Comparison of ENCODE assay signal across 10 cellular contexts in the genomic region with DNA sequence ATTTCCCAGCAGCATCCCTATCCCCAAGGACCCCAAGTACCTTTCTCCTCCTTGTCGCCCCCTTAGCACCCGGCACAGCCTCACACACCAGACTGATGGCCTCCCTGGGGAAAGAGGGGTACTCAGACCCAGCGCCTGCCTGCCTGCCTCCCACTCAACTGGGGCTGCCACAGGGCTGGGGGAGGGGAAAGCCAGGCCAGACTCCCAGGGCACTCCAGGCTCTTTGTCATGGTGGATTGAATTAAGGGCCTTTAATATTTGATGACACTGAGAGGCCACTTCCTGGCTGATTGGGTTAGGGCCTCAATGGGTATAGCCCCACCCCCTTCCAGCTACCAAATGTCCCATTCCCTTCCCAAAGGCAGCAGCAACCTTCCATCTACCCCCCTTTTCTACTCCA. TPM values are rescaled to one million over a fixed set of nuclear protein-coding genes. Genes with fewer than 3 reads are reported as not detected.
DNase-seq lines count a peak whose midpoint lies in the region; ATAC-seq and TF ChIP-seq lines count a peak whose summit lies in the region.
"Had no signal": no experiment of that assay in that cellular context is flagged by ENCODE, and none has a peak within 500 bp of the region (broad histone marks: within the 10 kb centered on the region; RNA-seq: fewer than 3 reads in every experiment).

No MANE protein-coding gene starts in this region.

- ATAC-seq in GM23338: no peak
- ATAC-seq in gastrocnemius medialis: no peak
- no peak for ATAC-seq in HG02852 (IDR thresholded peaks at IDR 0.05; ENCODE audit: unreplicated experiment)

- in situ Hi-C loops in gastrocnemius medialis (cut with MboI; ENCODE audit: low sequenced_read_pairs in 4 of 4): loop anchor here in 3 of 4 donors (10.0 to 25.0 kb wide), 2 partner anchors 46 to 94 kb away; a partner anchor contains a TSS

- H3K36me3 Mint-ChIP-seq in GM23338 (ENCODE audit: low read depth): peaks cover 59% of the 10 kb centered on the region

- peak overlapping the region; percentile 74 for H3K9ac ChIP-seq in SK-N-MC (ENCODE audit: insufficient read length)

- H3K9me3 Mint-ChIP-seq in GM23338: peaks cover 3% of the 10 kb centered on the region; the same call in 1 of the 3 replicates

- H3K36me3 ChIP-seq in GM23338 (ENCODE audit: insufficient read depth): peaks cover 28% of the 10 kb centered on the region
- H3K36me3 ChIP-seq in SK-N-MC (ENCODE audit: insufficient read depth, low read length): peaks cover 44% of the 10 kb centered on the region
- H3K36me3 ChIP-seq in gastrocnemius medialis: peaks cover under 1 to 46% of the 10 kb centered on the region in 2 donors
- H3K36me3 ChIP-seq in ovary: no peaks in the 10 kb centered on the region

- H3K79me2 ChIP-seq in GM23338 (replicated peaks; ENCODE audit: insufficient read depth): peaks cover 42% of the 10 kb centered on the region

- H3K27me3 Mint-ChIP-seq in GM23338 (ENCODE audit: insufficient read depth, low read depth, poor library complexity): peaks cover 14% of the 10 kb centered on the region

- peak overlapping the region; percentile 90 for H3K4me2 ChIP-seq in GM23338

- no peak for DNase-seq in GM23338 (ENCODE audit: low spot score)
- DNase-seq in SK-N-MC (ENCODE audit: low read depth, low spot score): no peak
- DNase-seq in fibroblast of mammary gland (ENCODE audit: low read depth): no peak
- no peak for DNase-seq in gastrocnemius medialis
- DNase-seq in NCI-H2227 (lab: John Stamatoyannopoulos, UW; ENCODE audit: unreplicated experiment): no peak
- no peak for DNase-seq in ovary
- DNase-seq in NCI-H526 treated with DMSO at 0.1 percent for 48 hours (lab: John Stamatoyannopoulos, UW): no peak
- DNase-seq: NCI-H2107; stimulated activated CD4-positive, alpha-beta T cell treated with anti-CD3 and anti-CD28 coated beads, Interleukin-2, amount 100 ng/mL, for 24 hours had no signal

- peaks cover 40% of the 10 kb centered on the region for H3K4me1 Mint-ChIP-seq in GM23338

- H3K27ac Mint-ChIP-seq in GM23338: peak overlapping the region; percentile 63

- peak overlapping the region; percentile 82 for H3K4me3 ChIP-seq in GM23338
- H3K4me3 ChIP-seq in SK-N-MC: peak overlapping the region; percentile 82
- peak overlapping the region; percentile 79 for H3K4me3 ChIP-seq in fibroblast of mammary gland (ENCODE audit: control insufficient read depth, low read depth, low read length)
- H3K4me3 ChIP-seq in gastrocnemius medialis: no peak overlapping the region
- H3K4me3 ChIP-seq in ovary: no peak overlapping the region

- no peak overlapping the region for H3K4me3 Mint-ChIP-seq in GM23338

- H4K20me1 ChIP-seq in GM23338 (replicated peaks; ENCODE audit: insufficient read depth): peaks cover 22% of the 10 kb centered on the region

- WGBS in ovary, 3 donors: 68 to 87% (median 80%) methylated on average over 3 of the region's 3 CpGs

- peaks cover 33% of the 10 kb centered on the region for H3F3A ChIP-seq in GM23338 (replicated peaks; ENCODE audit: low read depth)

- H3K27me3 ChIP-seq in GM23338 (ENCODE audit: insufficient read depth): no peaks in the 10 kb centered on the region
- no peaks in the 10 kb centered on the region for H3K27me3 ChIP-seq in gastrocnemius medialis
- H3K27me3 ChIP-seq in ovary: no peaks in the 10 kb centered on the region

- H3K27ac ChIP-seq in GM23338 (ENCODE audit: low read depth): no peak overlapping the region
- no peak overlapping the region for H3K27ac ChIP-seq in SK-N-MC
- H3K27ac ChIP-seq in gastrocnemius medialis: peak overlapping the region; percentile 93 to 96 (median 95)
- H3K27ac ChIP-seq in ovary: peak overlapping the region in 1 of 2 donors; percentile 49

- intact Hi-C loops in gastrocnemius medialis (cut with DNase I; ENCODE audit: low total_unique reads) (no loop called here), ovary (cut with DNase I) (no loop called here)

- no peak for TF ChIP-seq EP300 in ovary (IDR thresholded peaks at IDR 0.05)

- no peaks in the 10 kb centered on the region for H3K9me3 ChIP-seq in SK-N-MC (ENCODE audit: low read depth, low read length)
- no peaks in the 10 kb centered on the region for H3K9me3 ChIP-seq in gastrocnemius medialis
- no peaks in the 10 kb centered on the region for H3K9me3 ChIP-seq in ovary

- TF ChIP-seq POLR2A in gastrocnemius medialis (IDR thresholded peaks at IDR 0.05) (no peak), ovary (IDR thresholded peaks at IDR 0.05) (no peak)

- no peak overlapping the region for H2AFZ ChIP-seq in GM23338

- no peaks in the 10 kb centered on the region for H3K9me2 ChIP-seq in GM23338 (ENCODE audit: insufficient read depth)

- TF ChIP-seq CTCF in GM23338 (conservative IDR thresholded peaks at IDR 0.05; ENCODE audit: low read depth in 2 of 2) (no peak), fibroblast of mammary gland (conservative IDR thresholded peaks at IDR 0.05; ENCODE audit: control insufficient read depth, insufficient read depth, low read depth, low read length) (no peak), gastrocnemius medialis (IDR thresholded peaks at IDR 0.05 in 4 of 5, conservative IDR thresholded peaks at IDR 0.05 in 1 of 5) (no peak), ovary (IDR thresholded peaks at IDR 0.05) (no peak)

- H3K4me1 ChIP-seq in GM23338 (ENCODE audit: insufficient read depth) (peaks cover 23% of the 10 kb centered on the region), gastrocnemius medialis (peaks cover 38 to 39% of the 10 kb centered on the region in 2 donors), ovary (ENCODE audit: insufficient read depth) (peaks cover 12% of the 10 kb centered on the region)

TF ChIP-seq in GM23338, 12 proteins besides CTCF, POLR2A, EP300 and RAD21 (continues in another document):
- no peak for TF ChIP-seq ZNF331 (CRISPR knock-in tag; IDR thresholded peaks at IDR 0.05; ENCODE audit: low read depth)
- TF ChIP-seq STAT1 (IDR thresholded peaks at IDR 0.05; ENCODE audit: unreplicated experiment): no peak
- no peak for TF ChIP-seq EZH2phosphoT487 (IDR thresholded peaks at IDR 0.05; ENCODE audit: unreplicated experiment)
- TF ChIP-seq, protein P1, sequence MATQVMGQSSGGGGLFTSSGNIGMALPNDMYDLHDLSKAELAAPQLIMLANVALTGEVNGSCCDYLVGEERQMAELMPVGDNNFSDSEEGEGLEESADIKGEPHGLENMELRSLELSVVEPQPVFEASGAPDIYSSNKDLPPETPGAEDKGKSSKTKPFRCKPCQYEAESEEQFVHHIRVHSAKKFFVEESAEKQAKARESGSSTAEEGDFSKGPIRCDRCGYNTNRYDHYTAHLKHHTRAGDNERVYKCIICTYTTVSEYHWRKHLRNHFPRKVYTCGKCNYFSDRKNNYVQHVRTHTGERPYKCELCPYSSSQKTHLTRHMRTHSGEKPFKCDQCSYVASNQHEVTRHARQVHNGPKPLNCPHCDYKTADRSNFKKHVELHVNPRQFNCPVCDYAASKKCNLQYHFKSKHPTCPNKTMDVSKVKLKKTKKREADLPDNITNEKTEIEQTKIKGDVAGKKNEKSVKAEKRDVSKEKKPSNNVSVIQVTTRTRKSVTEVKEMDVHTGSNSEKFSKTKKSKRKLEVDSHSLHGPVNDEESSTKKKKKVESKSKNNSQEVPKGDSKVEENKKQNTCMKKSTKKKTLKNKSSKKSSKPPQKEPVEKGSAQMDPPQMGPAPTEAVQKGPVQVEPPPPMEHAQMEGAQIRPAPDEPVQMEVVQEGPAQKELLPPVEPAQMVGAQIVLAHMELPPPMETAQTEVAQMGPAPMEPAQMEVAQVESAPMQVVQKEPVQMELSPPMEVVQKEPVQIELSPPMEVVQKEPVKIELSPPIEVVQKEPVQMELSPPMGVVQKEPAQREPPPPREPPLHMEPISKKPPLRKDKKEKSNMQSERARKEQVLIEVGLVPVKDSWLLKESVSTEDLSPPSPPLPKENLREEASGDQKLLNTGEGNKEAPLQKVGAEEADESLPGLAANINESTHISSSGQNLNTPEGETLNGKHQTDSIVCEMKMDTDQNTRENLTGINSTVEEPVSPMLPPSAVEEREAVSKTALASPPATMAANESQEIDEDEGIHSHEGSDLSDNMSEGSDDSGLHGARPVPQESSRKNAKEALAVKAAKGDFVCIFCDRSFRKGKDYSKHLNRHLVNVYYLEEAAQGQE (IDR thresholded peaks at IDR 0.05; ENCODE audit: unreplicated experiment): no peak
- no peak for TF ChIP-seq ZNF114 (CRISPR knock-in tag; IDR thresholded peaks at IDR 0.05)

RNA-seq across cellular contexts. Expression of a gene that starts 1.8 kb away (rescaled TPM):
- 196 and 211 TPM in 2 replicates for total RNA-seq in GM23338 (2014; rRNA removed; shearing (Covaris generic))
- 108 and 117 TPM in 2 replicates for polyA plus RNA-seq in GM23338 (2016; fragmentation: Nextera tagmentation; extraction: Ambion mirVana)
- total RNA-seq in gastrocnemius medialis: 100 to 1,000 TPM in 1 of 4 donors, 10 to 100 TPM in 3; 27.4 to 135 (median 54.9) TPM
- total RNA-seq in ovary: 100 to 1,000 TPM in 1 of 7 donors, 10 to 100 TPM in 6; 36.8 to 183 (median 80.0) TPM
- polyA plus RNA-seq in ovary: 100 to 1,000 TPM in 1 of 2 donors, 10 to 100 TPM in 1; 56.8 to 161 TPM

RNA-seq across cellular contexts. Expression of a gene that starts 5.8 kb away (rescaled TPM):
- total RNA-seq in GM23338 (2014; rRNA removed; shearing (Covaris generic)): 296 and 392 TPM in 2 replicates
- 562 and 617 TPM in 2 replicates for polyA plus RNA-seq in GM23338 (2016; fragmentation: Nextera tagmentation; extraction: Ambion mirVana)
- total RNA-seq in gastrocnemius medialis: 10 to 100 TPM in 1 of 4 donors, 1 to 10 TPM in 3; 3.6 to 15.7 (median 7.9) TPM
- 10 to 100 TPM; 12.2 to 29.9 (median 24.8) TPM for total RNA-seq in ovary
- polyA plus RNA-seq in ovary: 10 to 100 TPM; 41.7 to 55.8 TPM

RNA-seq across cellular contexts. Expression of a gene that starts 7.1 kb away (rescaled TPM):
- 28.7 and 29.0 TPM in 2 replicates for total RNA-seq in GM23338 (2014; rRNA removed; shearing (Covaris generic))
- polyA plus RNA-seq in GM23338 (2016; fragmentation: Nextera tagmentation; extraction: Ambion mirVana): 11.0 and 13.2 TPM in 2 replicates
- total RNA-seq in gastrocnemius medialis: 10 to 100 TPM; 12.6 to 22.7 (median 17.8) TPM
- total RNA-seq in ovary: 10 to 100 TPM; 17.2 to 53.0 (median 42.5) TPM
- polyA plus RNA-seq in ovary: 10 to 100 TPM; 25.0 to 28.8 TPM

RNA-seq across cellular contexts. Expression of a gene that starts 12.8 kb away (rescaled TPM):
- 29.6 and 31.8 TPM in 2 replicates for total RNA-seq in GM23338 (2014; rRNA removed; shearing (Covaris generic))
- 6.5 and 7.0 TPM in 2 replicates for polyA plus RNA-seq in GM23338 (2016; fragmentation: Nextera tagmentation; extraction: Ambion mirVana)
- total RNA-seq in gastrocnemius medialis: 100 to 1,000 TPM; 126 to 171 (median 165) TPM
- total RNA-seq in ovary: 100 to 1,000 TPM in 6 of 7 donors, 10 to 100 TPM in 1; 78.7 to 170 (median 120) TPM
- 100 to 1,000 TPM; 105 to 151 TPM for polyA plus RNA-seq in ovary

RNA-seq across cellular contexts. Expression of a gene that starts 14.4 kb away (rescaled TPM):
- 71.4 and 75.0 TPM in 2 replicates for total RNA-seq in GM23338 (2014; rRNA removed; shearing (Covaris generic))
- polyA plus RNA-seq in GM23338 (2016; fragmentation: Nextera tagmentation; extraction: Ambion mirVana) (72.8 and 74.5 TPM in 2 replicates), ovary (10 to 100 TPM; 14.2 to 16.4 TPM)
- total RNA-seq in gastrocnemius medialis (10 to 100 TPM; 26.6 to 36.8 (median 31.7) TPM), ovary (10 to 100 TPM; 11.1 to 30.0 (median 19.9) TPM)

Comparison
In these comparisons a context has a peak if more than half of its experiments do, and no peak if none do; other contexts are left out.
1. H3K27ac ChIP-seq: peak in gastrocnemius medialis (4 of 4); none in GM23338 (single experiment) and SK-N-MC (single experiment).
2. H3K4me3 ChIP-seq: peak in GM23338 (single experiment), SK-N-MC (single experiment) and fibroblast of mammary gland (single experiment); none in gastrocnemius medialis (0 of 4) and ovary (single experiment).